In the genomic region with DNA sequence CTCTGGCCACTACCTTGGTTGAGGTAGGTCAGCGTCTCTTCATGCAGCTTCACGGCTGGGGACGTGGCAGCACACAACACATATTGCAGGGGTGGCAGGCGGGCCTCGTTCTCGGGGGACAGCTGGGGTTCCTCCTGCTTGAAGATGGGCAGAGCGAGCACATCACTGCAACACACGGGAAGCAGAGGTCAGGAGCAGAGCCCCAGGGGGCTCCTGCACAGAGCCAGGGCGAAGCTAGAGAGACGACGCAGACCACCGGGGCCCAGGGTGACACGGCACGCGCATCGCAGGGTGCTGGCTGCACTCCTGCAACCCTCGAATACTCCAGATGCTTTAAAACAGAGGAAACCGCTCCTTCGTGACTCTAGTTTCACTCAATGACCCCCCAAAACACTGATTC, we compare ENCODE assay signal across 33 cellular contexts. TPM values are rescaled to one million over a fixed set of nuclear protein-coding genes. Genes with fewer than 3 reads are reported as not detected.
"Had no signal": no experiment of that assay in that cellular context is flagged by ENCODE, and none has a peak within 500 bp of the region (broad histone marks: within the 10 kb centered on the region; RNA-seq: fewer than 3 reads in every experiment).

No MANE protein-coding gene starts in this region.

- H3K27ac ChIP-seq: brain microvascular endothelial cell, esophagus squamous epithelium, gastroesophageal sphincter, heart right ventricle, WERI-Rb-1 had no signal

- ATAC-seq: activated CD4-positive, CD25-positive, alpha-beta regulatory T cell treated with anti-CD3 and anti-CD28 coated beads, Interleukin-2, amount 50 U/mL, for 24 hours; activated CD8-positive, alpha-beta T cell treated with anti-CD3 and anti-CD28 coated beads for 36 hours; activated T-cell treated with anti-CD3 and anti-CD28 coated beads, Interleukin-2, amount 50 U/mL, for 4 hours; activated T-helper 17 cell treated with anti-CD3 and anti-CD28 coated beads, Interleukin-2, amount 50 U/mL, for 72 hours; effector memory CD8-positive, alpha-beta T cell; gastroesophageal sphincter; heart right ventricle had no signal

- H3K36me3 Mint-ChIP-seq: activated naive CD8-positive, alpha-beta T cell had no signal

- H3K9me3 ChIP-seq: esophagus squamous epithelium, gastroesophageal sphincter, heart right ventricle had no signal

- H3K36me3 ChIP-seq: brain microvascular endothelial cell, gastroesophageal sphincter, heart right ventricle, WERI-Rb-1 had no signal

- DNase-seq: activated B cell treated with CpG ODN at 0.5 μM for 24 hours; activated CD4-positive, alpha-beta T cell treated with anti-CD3 and anti-CD28 coated beads for 48 hours; activated CD4-positive, alpha-beta T cell treated with anti-CD3 and anti-CD28 coated beads, Interleukin-2, amount 50 U/mL, for 1 hour; activated CD4-positive, alpha-beta T cell treated with anti-CD3 and anti-CD28 coated beads, Interleukin-2, amount 50 U/mL, for 48 hours; activated CD8-positive, alpha-beta memory T cell treated with anti-CD3 and anti-CD28 coated beads for 24 hours; activated CD8-positive, alpha-beta T cell treated with anti-CD3 and anti-CD28 coated beads for 36 hours; activated effector memory CD4-positive, alpha-beta T cell treated with Interleukin-2 at 50 U/mL for 16 hours; activated gamma-delta T cell treated with Interleukin-2 at 50 U/mL for 16 hours; activated naive CD4-positive, alpha-beta T cell treated with anti-CD3 and anti-CD28 coated beads, Interleukin-2, amount 50 U/mL, for 16 hours; activated naive CD4-positive, alpha-beta T cell treated with Interleukin-2 at 50 U/mL for 16 hours; activated T-cell treated with anti-CD3 and anti-CD28 coated beads, Interleukin-2, amount 50 U/mL, for 4 hours; amniotic stem cell; anterior cingulate cortex; brain microvascular endothelial cell; cortex of kidney; dermis blood vessel endothelial cell; effector CD4-positive, alpha-beta T cell; effector memory CD8-positive, alpha-beta T cell; esophagus squamous epithelium; foreskin melanocyte; heart right ventricle; T1000; WERI-Rb-1 had no signal

- H3K4me3 ChIP-seq: esophagus squamous epithelium, gastroesophageal sphincter, heart right ventricle had no signal

- H3K4me3 Mint-ChIP-seq: activated B cell treated with CpG ODN at 0.5 μM for 24 hours; activated CD8-positive, alpha-beta T cell treated with anti-CD3 and anti-CD28 coated beads for 36 hours; activated naive CD8-positive, alpha-beta T cell; activated T-cell treated with anti-CD3 and anti-CD28 coated beads, Interleukin-2, amount 50 U/mL, for 4 hours; activated T-helper 17 cell treated with anti-CD3 and anti-CD28 coated beads, Interleukin-2, amount 50 U/mL, for 72 hours; central memory CD8-positive, alpha-beta T cell; effector memory CD8-positive, alpha-beta T cell; T-helper 1 cell treated with Interleukin-12 subunit alpha and Interleukin-12 subunit beta and Interleukin-4 antibody, amounts not matched to agents 30 μg/mL and 1 μg/mL, for 36 hours; T-helper 2 cell treated with Interferon-gamma antibody and Interleukin-4, amounts not matched to agents 5 μg/mL and 100 μg/mL, for 36 hours had no signal

- H3K4me1 Mint-ChIP-seq: activated T-helper 17 cell treated with anti-CD3 and anti-CD28 coated beads, Interleukin-2, amount 50 U/mL, for 72 hours had no signal

- H3K9me3 Mint-ChIP-seq: activated B cell treated with CpG ODN at 0.5 μM for 24 hours; activated CD8-positive, alpha-beta T cell treated with anti-CD3 and anti-CD28 coated beads for 36 hours; activated T-cell treated with anti-CD3 and anti-CD28 coated beads, Interleukin-2, amount 50 U/mL, for 4 hours; activated T-helper 17 cell treated with anti-CD3 and anti-CD28 coated beads, Interleukin-2, amount 50 U/mL, for 72 hours; central memory CD8-positive, alpha-beta T cell; effector memory CD8-positive, alpha-beta T cell; T-helper 1 cell treated with Interleukin-12 subunit alpha and Interleukin-12 subunit beta and Interleukin-4 antibody, amounts not matched to agents 30 μg/mL and 1 μg/mL, for 36 hours; T-helper 2 cell treated with Interferon-gamma antibody and Interleukin-4, amounts not matched to agents 5 μg/mL and 100 μg/mL, for 36 hours had no signal

- H3K27ac Mint-ChIP-seq: activated B cell treated with CpG ODN at 0.5 μM for 24 hours; activated CD8-positive, alpha-beta T cell treated with anti-CD3 and anti-CD28 coated beads for 36 hours; activated naive CD8-positive, alpha-beta T cell; activated T-helper 17 cell treated with anti-CD3 and anti-CD28 coated beads, Interleukin-2, amount 50 U/mL, for 72 hours; effector memory CD8-positive, alpha-beta T cell; T-helper 1 cell treated with Interleukin-12 subunit alpha and Interleukin-12 subunit beta and Interleukin-4 antibody, amounts not matched to agents 30 μg/mL and 1 μg/mL, for 36 hours; T-helper 2 cell treated with Interferon-gamma antibody and Interleukin-4, amounts not matched to agents 5 μg/mL and 100 μg/mL, for 36 hours had no signal

RNA-seq across cellular contexts. Expression of a gene that starts 3.9 kb away (rescaled TPM):
- total RNA-seq: fibroblast of lung, fibroblast of villous mesenchyme, glomerular endothelial cell had no signal
- polyA plus RNA-seq: fibroblast of lung had no signal
